In genomic region chr11:67450796-67451657, GRCh38 we compare ENCODE assay signal across 19 cellular contexts. TPM values are rescaled to one million over a fixed set of nuclear protein-coding genes. Genes with fewer than 3 reads are reported as not detected.
"Had no signal": no experiment of that assay in that cellular context is flagged by ENCODE, and none has a peak within 500 bp of the region (broad histone marks: within the 10 kb centered on the region; RNA-seq: fewer than 3 reads in every experiment).

No MANE protein-coding gene starts in this region.

- H3K27ac Mint-ChIP-seq: stimulated activated naive CD8-positive, alpha-beta T cell treated with anti-CD3 and anti-CD28 coated beads, Interleukin-15, Interleukin-2, amounts not matched to agents 100 ng/mL and 50 ng/mL, for 24 hours had no signal

- H3K4me2 ChIP-seq: SK-N-SH, smooth muscle cell had no signal

- H3K4me3 ChIP-seq: smooth muscle cell, thoracic aorta had no signal

- FAIRE-seq: colon, keratinocyte, urothelium cell line had no signal

- H3K36me3 ChIP-seq: gastrocnemius medialis, thoracic aorta had no signal

- H3K9ac ChIP-seq: SK-N-SH had no signal

- H3K27ac ChIP-seq: thoracic aorta had no signal

- H3K9me3 ChIP-seq: gastrocnemius medialis, SK-N-SH, thoracic aorta had no signal

- DNase-seq: activated CD4-positive, alpha-beta T cell treated with anti-CD3 and anti-CD28 coated beads, Interleukin-2, amount 50 U/mL, for 4 hours; activated CD4-positive, CD25-positive, alpha-beta regulatory T cell; activated naive CD4-positive, alpha-beta T cell treated with Interleukin-2 at 50 U/mL for 16 hours; effector CD4-positive, alpha-beta T cell; gastrocnemius medialis; mesendoderm; SK-N-SH; stimulated activated CD4-positive, alpha-beta T cell treated with anti-CD3 and anti-CD28 coated beads, Interleukin-2, amount 100 ng/mL, for 24 hours had no signal

- H3K27me3 ChIP-seq: gastrocnemius medialis had no signal

- H3K27me3 Mint-ChIP-seq: stimulated activated naive CD8-positive, alpha-beta T cell treated with anti-CD3 and anti-CD28 coated beads, Interleukin-15, Interleukin-2, amounts not matched to agents 100 ng/mL and 50 ng/mL, for 24 hours had no signal

- H3K4me3 Mint-ChIP-seq: stimulated activated naive CD8-positive, alpha-beta T cell treated with anti-CD3 and anti-CD28 coated beads, Interleukin-15, Interleukin-2, amounts not matched to agents 100 ng/mL and 50 ng/mL, for 24 hours had no signal

- H3K9me3 Mint-ChIP-seq: stimulated activated naive CD8-positive, alpha-beta T cell treated with anti-CD3 and anti-CD28 coated beads, Interleukin-15, Interleukin-2, amounts not matched to agents 100 ng/mL and 50 ng/mL, for 24 hours had no signal

RNA-seq across cellular contexts. Expression of gene GPR152, which starts 1.5 kb away (rescaled TPM):
- total RNA-seq: cardiac septum; gastrocnemius medialis; liver; smooth muscle cell; T-helper 1 cell treated with Interleukin-12 subunit alpha and Interleukin-12 subunit beta and Interleukin-4 antibody, amounts not matched to agents 30 ng/mL and 1 ng/mL, for 36 hours; thoracic aorta had no signal
- polyA plus RNA-seq: adipose tissue, keratinocyte, liver, neural cell, SK-N-SH had no signal

RNA-seq across cellular contexts. Expression of gene CABP4, which starts 4.1 kb away (rescaled TPM):
- total RNA-seq: smooth muscle cell had no signal
- polyA plus RNA-seq: keratinocyte, neural cell, SK-N-SH, smooth muscle cell had no signal

RNA-seq across cellular contexts. Expression of gene PTPRCAP, which starts 13.5 kb away (rescaled TPM):
- total RNA-seq: smooth muscle cell had no signal
- polyA plus RNA-seq: keratinocyte had no signal
